ENCODE assay signal across 1 cellular context in the genomic region with DNA sequence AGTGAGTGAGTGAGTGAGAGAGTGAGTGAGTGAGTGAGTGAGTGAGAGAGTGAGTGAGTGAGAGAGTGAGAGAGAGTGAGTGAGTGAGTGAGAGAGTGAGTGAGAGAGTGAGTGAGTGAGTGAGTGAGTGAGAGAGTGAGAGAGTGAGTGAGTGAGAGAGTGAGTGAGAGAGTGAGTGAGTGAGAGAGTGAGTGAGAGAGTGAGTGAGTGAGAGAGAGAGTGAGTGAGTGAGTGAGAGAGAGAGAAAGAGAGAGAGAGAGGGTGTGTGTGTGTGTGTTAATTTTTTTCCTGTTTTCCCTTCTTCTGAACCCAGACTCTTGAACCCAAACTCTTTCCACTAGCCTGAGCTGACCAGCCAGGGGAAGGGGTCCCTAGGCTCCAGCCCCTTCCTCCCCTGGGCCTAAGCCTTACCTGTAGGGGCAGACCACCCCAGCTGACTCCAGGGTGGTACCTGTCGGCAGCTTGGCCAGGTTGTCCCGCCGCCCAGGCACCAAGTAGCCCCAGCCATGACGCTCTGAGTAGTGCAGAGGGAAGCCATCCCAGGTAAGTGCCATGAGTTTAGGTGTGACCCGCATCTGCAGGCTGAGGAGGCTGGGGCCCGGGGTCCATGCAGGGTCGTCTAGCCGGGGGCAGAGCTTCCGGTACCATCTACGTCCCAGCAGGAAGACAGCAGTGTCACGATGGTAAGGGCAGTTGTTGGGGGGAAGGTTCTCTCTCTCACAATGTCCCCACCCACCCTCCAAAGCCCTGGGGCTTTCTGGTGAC.
A peak's percentile ranks its signal among the peaks of the same experiment; 100 is the strongest.
TF ChIP-seq lines count a peak whose summit lies in the region.

No MANE protein-coding gene starts in this region.

TF ChIP-seq in PFSK-1, 5 proteins besides CTCF, POLR2A, EP300 and RAD21:
- TF ChIP-seq, protein P1, sequence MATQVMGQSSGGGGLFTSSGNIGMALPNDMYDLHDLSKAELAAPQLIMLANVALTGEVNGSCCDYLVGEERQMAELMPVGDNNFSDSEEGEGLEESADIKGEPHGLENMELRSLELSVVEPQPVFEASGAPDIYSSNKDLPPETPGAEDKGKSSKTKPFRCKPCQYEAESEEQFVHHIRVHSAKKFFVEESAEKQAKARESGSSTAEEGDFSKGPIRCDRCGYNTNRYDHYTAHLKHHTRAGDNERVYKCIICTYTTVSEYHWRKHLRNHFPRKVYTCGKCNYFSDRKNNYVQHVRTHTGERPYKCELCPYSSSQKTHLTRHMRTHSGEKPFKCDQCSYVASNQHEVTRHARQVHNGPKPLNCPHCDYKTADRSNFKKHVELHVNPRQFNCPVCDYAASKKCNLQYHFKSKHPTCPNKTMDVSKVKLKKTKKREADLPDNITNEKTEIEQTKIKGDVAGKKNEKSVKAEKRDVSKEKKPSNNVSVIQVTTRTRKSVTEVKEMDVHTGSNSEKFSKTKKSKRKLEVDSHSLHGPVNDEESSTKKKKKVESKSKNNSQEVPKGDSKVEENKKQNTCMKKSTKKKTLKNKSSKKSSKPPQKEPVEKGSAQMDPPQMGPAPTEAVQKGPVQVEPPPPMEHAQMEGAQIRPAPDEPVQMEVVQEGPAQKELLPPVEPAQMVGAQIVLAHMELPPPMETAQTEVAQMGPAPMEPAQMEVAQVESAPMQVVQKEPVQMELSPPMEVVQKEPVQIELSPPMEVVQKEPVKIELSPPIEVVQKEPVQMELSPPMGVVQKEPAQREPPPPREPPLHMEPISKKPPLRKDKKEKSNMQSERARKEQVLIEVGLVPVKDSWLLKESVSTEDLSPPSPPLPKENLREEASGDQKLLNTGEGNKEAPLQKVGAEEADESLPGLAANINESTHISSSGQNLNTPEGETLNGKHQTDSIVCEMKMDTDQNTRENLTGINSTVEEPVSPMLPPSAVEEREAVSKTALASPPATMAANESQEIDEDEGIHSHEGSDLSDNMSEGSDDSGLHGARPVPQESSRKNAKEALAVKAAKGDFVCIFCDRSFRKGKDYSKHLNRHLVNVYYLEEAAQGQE (IDR thresholded peaks at IDR 0.05; ENCODE audit: insufficient read depth in 1 of 2, low read depth in 2 of 2, low read length in 2 of 2): no peak
- TF ChIP-seq TAF1 (IDR thresholded peaks at IDR 0.05; ENCODE audit: borderline replicate concordance, insufficient read depth, low read length) (no peak), SIN3A (IDR thresholded peaks at IDR 0.05; ENCODE audit: borderline replicate concordance, insufficient read depth, low read length) (no peak), FOXP2 (optimal IDR thresholded peaks at IDR 0.05; ENCODE audit: borderline replicate concordance, extremely low read depth, extremely low read length, insufficient read depth) (no peak), POLR2AphosphoS5 (IDR thresholded peaks at IDR 0.05; ENCODE audit: low read depth, low read length) (0 out of 2 replicates have a peak, but pooled peaks have one; percentile 3)
